9 cellular contexts compared by ENCODE assay signal in the genomic region with DNA sequence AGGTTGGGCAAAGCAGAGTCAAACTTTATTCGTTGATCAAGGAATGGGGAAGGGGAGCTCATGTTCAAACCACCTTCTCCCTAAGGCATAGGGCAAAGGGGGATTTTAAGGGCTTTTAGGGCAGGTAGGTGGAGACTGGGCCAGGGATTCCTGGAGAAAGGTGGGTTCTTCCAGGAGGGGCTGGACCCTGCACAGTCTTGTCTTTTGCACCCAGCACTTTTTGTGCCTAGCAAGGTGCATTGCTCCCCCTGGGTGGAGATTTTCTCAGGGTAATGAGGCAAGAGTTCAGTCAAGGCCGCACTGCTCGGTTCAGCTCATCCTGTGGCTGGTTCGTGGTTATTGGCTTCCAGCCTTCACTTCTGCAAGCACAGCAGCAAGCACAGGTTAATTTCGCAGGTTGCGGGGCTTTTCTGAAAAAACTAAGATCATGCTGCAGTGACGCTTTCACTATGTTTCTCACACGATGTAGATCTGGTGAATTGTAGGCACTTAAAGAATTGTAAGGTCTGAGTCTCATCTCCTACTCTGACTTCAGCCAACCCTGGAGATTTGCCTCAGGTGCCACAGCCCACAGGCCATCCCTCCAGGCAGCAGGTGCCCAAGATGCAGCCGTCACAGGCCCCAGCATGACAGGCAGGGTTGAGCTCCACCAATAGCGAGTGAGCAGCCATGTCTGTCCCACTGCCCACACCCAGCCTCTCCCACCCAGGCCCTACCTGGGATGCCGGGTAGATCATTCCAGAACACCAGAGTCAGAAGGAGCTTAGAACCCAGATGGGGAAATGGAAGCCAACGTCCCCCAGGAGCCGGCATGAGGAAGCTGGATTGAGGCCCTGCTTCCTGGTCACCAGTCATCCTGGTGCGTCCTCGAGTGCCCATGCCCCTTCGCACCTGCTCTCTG. TPM values are rescaled to one million over a fixed set of nuclear protein-coding genes. Genes with fewer than 3 reads are reported as not detected.
DNase-seq lines count a peak whose midpoint lies in the region; ATAC-seq and TF ChIP-seq lines count a peak whose summit lies in the region.
"Had no signal": no experiment of that assay in that cellular context is flagged by ENCODE, and none has a peak within 500 bp of the region (broad histone marks: within the 10 kb centered on the region; RNA-seq: fewer than 3 reads in every experiment).

No MANE protein-coding gene starts in this region.

- no peaks in the 10 kb centered on the region for H3K36me3 Mint-ChIP-seq in stimulated activated naive CD8-positive, alpha-beta T cell treated with anti-CD3 and anti-CD28 coated beads, Interleukin-15, Interleukin-2, amounts not matched to agents 100 ng/mL and 50 ng/mL, for 24 hours (ENCODE audit: low read depth)

- TF ChIP-seq CTCF in osteoblast (IDR thresholded peaks at IDR 0.05; ENCODE audit: extremely low read depth, low read depth, low read length) = no peak

- H3K27ac ChIP-seq in osteoblast (ENCODE audit: low read depth, low read length) = no peak overlapping the region

- no peak overlapping the region for H3K27ac Mint-ChIP-seq in stimulated activated naive CD8-positive, alpha-beta T cell treated with anti-CD3 and anti-CD28 coated beads, Interleukin-15, Interleukin-2, amounts not matched to agents 100 ng/mL and 50 ng/mL, for 24 hours
- H3K27ac Mint-ChIP-seq: dendritic cell treated with granulocyte-macrophage colony-stimulating factor and Interleukin-4, amounts not matched to agents 40 ng/mL and 50 ng/mL, for 4 days had no signal

- ATAC-seq in HG02610 (IDR thresholded peaks at IDR 0.05; ENCODE audit: unreplicated experiment) = peak; percentile 43
- ATAC-seq in GM19452 (IDR thresholded peaks at IDR 0.05; ENCODE audit: unreplicated experiment) = no peak

- no peaks in the 10 kb centered on the region for H3K79me2 ChIP-seq in osteoblast (ENCODE audit: insufficient read depth, low read length)

- H3K4me2 ChIP-seq in osteoblast (ENCODE audit: insufficient read depth, low read length) = no peak overlapping the region

- H3K36me3 ChIP-seq in osteoblast (ENCODE audit: insufficient read depth, low read length) = no peaks in the 10 kb centered on the region

- no peaks in the 10 kb centered on the region for H3K9me3 ChIP-seq in osteoblast (ENCODE audit: low read depth, low read length)

- no peaks in the 10 kb centered on the region for H3K27me3 Mint-ChIP-seq in stimulated activated naive CD8-positive, alpha-beta T cell treated with anti-CD3 and anti-CD28 coated beads, Interleukin-15, Interleukin-2, amounts not matched to agents 100 ng/mL and 50 ng/mL, for 24 hours
- H3K27me3 Mint-ChIP-seq: dendritic cell treated with granulocyte-macrophage colony-stimulating factor and Interleukin-4, amounts not matched to agents 40 ng/mL and 50 ng/mL, for 4 days had no signal

- peak; percentile 62 for DNase-seq in activated CD4-positive, alpha-beta T cell treated with anti-CD3 and anti-CD28 coated beads for 48 hours
- DNase-seq in effector CD4-positive, alpha-beta T cell = peak; percentile 39
- DNase-seq in HPDE6-E6E7 (ENCODE audit: extremely low spot score) = no peak
- DNase-seq in osteoblast (ENCODE audit: insufficient read length, low spot score, missing footprints) = no peak
- DNase-seq: NCI-H748 treated with DMSO at 0.1 percent for 48 hours had no signal

- peaks cover 9% of the 10 kb centered on the region for H3K4me1 Mint-ChIP-seq in stimulated activated naive CD8-positive, alpha-beta T cell treated with anti-CD3 and anti-CD28 coated beads, Interleukin-15, Interleukin-2, amounts not matched to agents 100 ng/mL and 50 ng/mL, for 24 hours (ENCODE audit: low read depth)

- no peaks in the 10 kb centered on the region for H3K27me3 ChIP-seq in osteoblast (ENCODE audit: insufficient read depth, low read length)

- H3K4me1 ChIP-seq in osteoblast (ENCODE audit: insufficient read depth, low read length) = peaks cover 5% of the 10 kb centered on the region

- no peaks in the 10 kb centered on the region for H3K9me3 Mint-ChIP-seq in stimulated activated naive CD8-positive, alpha-beta T cell treated with anti-CD3 and anti-CD28 coated beads, Interleukin-15, Interleukin-2, amounts not matched to agents 100 ng/mL and 50 ng/mL, for 24 hours
- H3K9me3 Mint-ChIP-seq: dendritic cell treated with granulocyte-macrophage colony-stimulating factor and Interleukin-4, amounts not matched to agents 40 ng/mL and 50 ng/mL, for 4 days had no signal

- no peaks in the 10 kb centered on the region for H4K20me1 ChIP-seq in osteoblast (ENCODE audit: insufficient read depth, low read length)

- peak overlapping the region; percentile 26 for H3K4me3 Mint-ChIP-seq in stimulated activated naive CD8-positive, alpha-beta T cell treated with anti-CD3 and anti-CD28 coated beads, Interleukin-15, Interleukin-2, amounts not matched to agents 100 ng/mL and 50 ng/mL, for 24 hours
- H3K4me3 Mint-ChIP-seq: dendritic cell treated with granulocyte-macrophage colony-stimulating factor and Interleukin-4, amounts not matched to agents 40 ng/mL and 50 ng/mL, for 4 days had no signal

- H2AFZ ChIP-seq in osteoblast (ENCODE audit: low read length) = no peak overlapping the region

- H3K4me3 ChIP-seq in osteoblast (ENCODE audit: insufficient read depth, low read length) = no peak overlapping the region

RNA-seq across cellular contexts. Expression of gene SUN5, which starts 37.1 kb away (rescaled TPM):
- not detected in 2 replicates for total RNA-seq in osteoblast

RNA-seq across cellular contexts. Expression of gene BPIFB2, which starts 40.4 kb away (rescaled TPM):
- total RNA-seq in osteoblast = not detected in 2 replicates

Comparison
In these comparisons a context has a peak if more than half of its experiments do, and no peak if none do; other contexts are left out.
1. DNase-seq: peak in activated CD4-positive, alpha-beta T cell treated with anti-CD3 and anti-CD28 coated beads for 48 hours (single experiment) and effector CD4-positive, alpha-beta T cell (single experiment); none in HPDE6-E6E7 (single experiment) and osteoblast (single experiment).